Comparison of ENCODE assay signal across 9 cellular contexts in the genomic region with DNA sequence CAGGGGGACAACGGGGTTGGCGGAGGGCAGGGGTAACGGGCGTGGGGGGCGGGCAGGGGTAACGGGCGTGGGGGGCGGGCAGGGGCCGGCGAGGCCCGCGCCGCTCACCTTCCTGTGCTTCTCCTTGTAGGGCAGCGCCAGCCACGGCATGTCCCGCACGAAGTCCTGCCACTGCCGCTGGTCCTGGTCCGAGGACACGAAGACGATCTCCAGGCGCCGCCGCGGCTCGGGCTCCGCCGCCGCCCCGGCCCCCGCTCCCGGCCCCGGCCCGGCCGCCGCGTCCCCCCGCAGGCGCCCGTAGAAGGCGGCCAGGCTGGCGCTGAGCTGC. TPM values are rescaled to one million over a fixed set of nuclear protein-coding genes. Genes with fewer than 3 reads are reported as not detected.
DNase-seq lines count a peak whose midpoint lies in the region; ATAC-seq and TF ChIP-seq lines count a peak whose summit lies in the region.
"Had no signal": no experiment of that assay in that cellular context is flagged by ENCODE, and none has a peak within 500 bp of the region (broad histone marks: within the 10 kb centered on the region; RNA-seq: fewer than 3 reads in every experiment).

No MANE protein-coding gene starts in this region.

- H3K36me3 Mint-ChIP-seq in T-cell: no peaks in the 10 kb centered on the region
- H3K36me3 Mint-ChIP-seq: naive B cell had no signal

- DNase-seq in HEK293T (ENCODE audit: extremely low spot score) (no peak), T-cell (no peak), hepatocyte (ENCODE audit: low spot score) (no peak), stomach (no peak), NCI-H2196 (lab: John Stamatoyannopoulos, UW; ENCODE audit: unreplicated experiment) (no peak), H4 (ENCODE audit: low spot score) (no peak), LoVo (ENCODE audit: low spot score) (no peak)

- H2AFZ ChIP-seq in hepatocyte: no peak overlapping the region

- intact Hi-C loops in stomach (cut with DNase I; ENCODE audit: low total_unique reads): no loop called here

- H3K36me3 ChIP-seq in hepatocyte (replicated peaks; ENCODE audit: insufficient read depth, low read depth) (no peaks in the 10 kb centered on the region), stomach (no peaks in the 10 kb centered on the region)

- peaks cover 26% of the 10 kb centered on the region for H4K20me1 ChIP-seq in hepatocyte (ENCODE audit: insufficient read depth, poor library complexity, severe bottlenecking)

- H3K9me2 ChIP-seq in hepatocyte (replicated peaks; ENCODE audit: insufficient read depth): no peaks in the 10 kb centered on the region

- H3K4me3 ChIP-seq in hepatocyte (peak overlapping the region; percentile 99), stomach (peak overlapping the region; percentile 75 to 90 (median 81))

- H3K4me1 ChIP-seq in hepatocyte (ENCODE audit: insufficient read depth): peaks cover 26% of the 10 kb centered on the region
- H3K4me1 ChIP-seq in stomach: peaks cover 20 to 54% (median 36%) of the 10 kb centered on the region in 4 donors

- H3K27ac ChIP-seq in hepatocyte (peak overlapping the region; percentile 88), stomach (peak overlapping the region; percentile 53 to 95 (median 83))

- peaks cover 47% of the 10 kb centered on the region for H3K79me2 ChIP-seq in hepatocyte

- H3K4me2 ChIP-seq in hepatocyte: peak overlapping the region; percentile 77

- TF ChIP-seq CTCF in hepatocyte (IDR thresholded peaks at IDR 0.05; ENCODE audit: poor library complexity): no peak
- TF ChIP-seq CTCF in stomach (IDR thresholded peaks at IDR 0.05): no peak

- H3K9me3 ChIP-seq in hepatocyte (ENCODE audit: low read depth) (no peaks in the 10 kb centered on the region), stomach (no peaks in the 10 kb centered on the region)

- TF ChIP-seq EP300 in stomach (IDR thresholded peaks at IDR 0.05): no peak

- ATAC-seq in T-cell (replicated peaks in 1 of 4) (no peak), GM18867 (IDR thresholded peaks at IDR 0.05; ENCODE audit: unreplicated experiment) (no peak)

- no peak for TF ChIP-seq POLR2A in stomach (IDR thresholded peaks at IDR 0.05)

- H3K4me1 Mint-ChIP-seq in T-cell: peaks cover 19 to 21% (median 20%) of the 10 kb centered on the region in 3 donors

- POLR2A ChIA-PET in HEK293T (lab: Yijun Ruan, JAX) (interaction anchor here (0.8 to 2.2 kb wide), 7 partner anchors 10 to 197 kb away, joined by 4 to 16 read pairs (median 4); a partner anchor contains a TSS), T-cell (lab: Charles Lee) (no interaction called here)

- no peaks in the 10 kb centered on the region for H3K27me3 ChIP-seq in hepatocyte
- peaks cover 0 to 24% (median 12%) of the 10 kb centered on the region in 3 donors for H3K27me3 ChIP-seq in stomach

- H3K9me3 Mint-ChIP-seq in T-cell: no peaks in the 10 kb centered on the region
- H3K9me3 Mint-ChIP-seq: naive B cell had no signal

- WGBS in hepatocyte (ENCODE audit: low lambda C conversion rate, missing lambda C conversion rate): 2% methylated on average over 10 of the region's 42 CpGs
- 0 to 2% (median 2%) methylated on average over 15 to 29 of the region's 42 CpGs; no CpG with 5 or more reads in 2 of the 5 donors for WGBS in stomach, 5 donors

- H3K27ac Mint-ChIP-seq in T-cell: no peak overlapping the region

- CTCF ChIA-PET in HEK293T (lab: Yijun Ruan, JAX) (interaction anchor here (0.8 to 2.8 kb wide), 5 partner anchors 13 to 184 kb away, joined by 3 to 34 read pairs (median 3); no protein-coding TSS in a partner anchor), T-cell (lab: Charles Lee) (interaction anchor here in 1 of 2 donors (2.3 kb wide), 1 partner anchor 17 kb away, joined by 26 read pairs; a partner anchor contains a TSS)

- H3K4me3 Mint-ChIP-seq in T-cell: peak overlapping the region in 2 of 3 donors; percentile 17 to 82

- peaks cover 31 to 38% of the 10 kb centered on the region in 2 donors for H3K27me3 Mint-ChIP-seq in T-cell

TF ChIP-seq in HEK293T, 16 proteins besides CTCF, POLR2A, EP300 and RAD21:
- TF ChIP-seq ARNT (IDR thresholded peaks at IDR 0.05): 0 out of 2 replicates have a peak, but pooled peaks have one; percentile 15
- TF ChIP-seq ELF4 (IDR thresholded peaks at IDR 0.05): no peak
- no peak for TF ChIP-seq ZNF384 (IDR thresholded peaks at IDR 0.05)

RNA-seq across cellular contexts. Expression of a gene that starts 0.4 kb away (rescaled TPM):
- total RNA-seq in T-cell (1 to 10 TPM in 2 of 5 donors, under 1 TPM in 3; 0.56 to 1.3 (median 0.96) TPM), hepatocyte (55.0 and 58.7 TPM in 2 replicates), stomach (10 to 100 TPM; 21.0 to 47.8 (median 26.9) TPM)
- polyA plus RNA-seq in hepatocyte (74.1 and 88.0 TPM in 2 replicates), stomach (10 to 100 TPM; 17.9 to 33.8 (median 23.2) TPM)
- total RNA-seq in H4 (2014; rRNA removed; shearing (Covaris generic)): 47.1 and 51.8 TPM in 2 replicates

RNA-seq across cellular contexts. Expression of a gene that starts 17.8 kb away (rescaled TPM):
- total RNA-seq in T-cell: 10 to 100 TPM in 4 of 5 donors, 1 to 10 TPM in 1; 8.9 to 13.2 (median 11.4) TPM
- total RNA-seq in hepatocyte: 16.2 and 16.7 TPM in 2 replicates
- polyA plus RNA-seq in hepatocyte: 18.4 and 25.3 TPM in 2 replicates
- 10 to 100 TPM in 2 of 5 donors, 1 to 10 TPM in 2, under 1 TPM in 1; 0.29 to 22.6 (median 8.9) TPM for total RNA-seq in stomach
- 1 to 10 TPM; 7.3 to 9.5 (median 8.6) TPM for polyA plus RNA-seq in stomach
- 34.0 and 36.9 TPM in 2 replicates for total RNA-seq in H4 (2014; rRNA removed; shearing (Covaris generic))

Comparison
In these comparisons a context has a peak if more than half of its experiments do, and no peak if none do; other contexts are left out.
1. RNA of a gene that starts 0.4 kb away (total RNA-seq): 55.0 to 58.7 TPM in hepatocyte, 47.1 to 51.8 TPM in H4 and 21.0 to 47.8 TPM in stomach; 0.56 to 1.3 TPM in T-cell; every median in the first group is over 4 times any median in the second.